ENCODE assay signal across 19 cellular contexts in genomic region chr5:144237851-144238250, GRCh38.
A peak's percentile ranks its signal among the peaks of the same experiment; 100 is the strongest.
DNase-seq lines count a peak whose midpoint lies in the region; TF ChIP-seq lines count a peak whose summit lies in the region.
"Had no signal": no experiment of that assay in that cellular context is flagged by ENCODE, and none has a peak within 500 bp of the region (broad histone marks: within the 10 kb centered on the region; RNA-seq: fewer than 3 reads in every experiment).

No MANE protein-coding gene starts in this region.

- H3K27me3 Mint-ChIP-seq in glutamatergic neuron (ENCODE audit: unreplicated experiment), result no peaks in the 10 kb centered on the region

- H3K27ac Mint-ChIP-seq in glutamatergic neuron (ENCODE audit: unreplicated experiment), result no peak overlapping the region
- H3K27ac Mint-ChIP-seq: activated CD4-positive, alpha-beta memory T cell treated with anti-CD3 and anti-CD28 coated beads, Interleukin-2, amount 10 ng/mL, durations not matched to agents 7 days and 5 days; activated T-helper 1 cell treated with anti-CD3 and anti-CD28 coated beads, Interleukin-12 subunit alpha, Interleukin-12 subunit beta, Interleukin-2, Interleukin-4 antibody, amounts not matched to agents 30 ng/mL and 10 ng/mL and 1 ng/mL, durations not matched to agents 14 hours and 24 hours and 36 hours; CD8-positive, alpha-beta T cell; natural killer cell treated with Interleukin-12 subunit alpha and Interleukin-12 subunit beta and Interleukin-15 and Interleukin-18, amount 100 ng/mL, for 72 hours; stimulated activated naive CD8-positive, alpha-beta T cell treated with anti-CD3 and anti-CD28 coated beads, Interleukin-15, Interleukin-2, amounts not matched to agents 100 ng/mL and 50 ng/mL, for 24 hours had no signal

- peak; percentile 14 for DNase-seq in DMS 273 (lab: John Stamatoyannopoulos, UW; ENCODE audit: unreplicated experiment)
- DNase-seq in DMS 273 treated with DMSO at 0.1 percent for 48 hours (lab: John Stamatoyannopoulos, UW), result no peak
- DNase-seq in MV-4-11 (lab: John Stamatoyannopoulos, UW), result peak; percentile 62
- DNase-seq in choroid plexus epithelial cell (ENCODE audit: low read depth), result peak; percentile 1
- DNase-seq in pons (ENCODE audit: low spot score), result peak; percentile 55
- DNase-seq in glutamatergic neuron, result no peak
- no peak for DNase-seq in NCI-H526 treated with DMSO at 0.1 percent for 48 hours (lab: John Stamatoyannopoulos, UW)
- no peak for DNase-seq in effector CD8-positive, alpha-beta T cell (lab: John Stamatoyannopoulos, UW)
- DNase-seq: activated CD4-positive, alpha-beta memory T cell treated with anti-CD3 and anti-CD28 coated beads, Interleukin-2, amount 10 ng/mL, durations not matched to agents 7 days and 5 days; adrenal gland; CD8-positive, alpha-beta T cell; gastrocnemius medialis; GOT3; lower lobe of right lung; PC-9 had no signal

- peaks cover 12% of the 10 kb centered on the region for H3K4me1 Mint-ChIP-seq in glutamatergic neuron (ENCODE audit: low read depth, unreplicated experiment)
- H3K4me1 Mint-ChIP-seq: activated CD4-positive, alpha-beta memory T cell treated with anti-CD3 and anti-CD28 coated beads, Interleukin-2, amount 10 ng/mL, durations not matched to agents 7 days and 5 days had no signal

- H3K4me3 Mint-ChIP-seq in glutamatergic neuron (ENCODE audit: unreplicated experiment), result no peak overlapping the region
- H3K4me3 Mint-ChIP-seq: activated CD4-positive, alpha-beta memory T cell treated with anti-CD3 and anti-CD28 coated beads, Interleukin-2, amount 10 ng/mL, durations not matched to agents 7 days and 5 days; activated T-helper 1 cell treated with anti-CD3 and anti-CD28 coated beads, Interleukin-12 subunit alpha, Interleukin-12 subunit beta, Interleukin-2, Interleukin-4 antibody, amounts not matched to agents 30 ng/mL and 10 ng/mL and 1 ng/mL, durations not matched to agents 14 hours and 24 hours and 36 hours; CD8-positive, alpha-beta T cell; natural killer cell treated with Interleukin-12 subunit alpha and Interleukin-12 subunit beta and Interleukin-15 and Interleukin-18, amount 100 ng/mL, for 72 hours; stimulated activated naive CD8-positive, alpha-beta T cell treated with anti-CD3 and anti-CD28 coated beads, Interleukin-15, Interleukin-2, amounts not matched to agents 100 ng/mL and 50 ng/mL, for 24 hours had no signal

- H3K4me3 ChIP-seq in choroid plexus epithelial cell (ENCODE audit: low read depth, low read length), result no peak overlapping the region
- H3K4me3 ChIP-seq: adrenal gland, gastrocnemius medialis, lower lobe of right lung, PC-9, prostate gland had no signal

- H3K9me3 Mint-ChIP-seq in glutamatergic neuron (ENCODE audit: unreplicated experiment), result no peaks in the 10 kb centered on the region
- H3K9me3 Mint-ChIP-seq: activated CD4-positive, alpha-beta memory T cell treated with anti-CD3 and anti-CD28 coated beads, Interleukin-2, amount 10 ng/mL, durations not matched to agents 7 days and 5 days; activated T-helper 1 cell treated with anti-CD3 and anti-CD28 coated beads, Interleukin-12 subunit alpha, Interleukin-12 subunit beta, Interleukin-2, Interleukin-4 antibody, amounts not matched to agents 30 ng/mL and 10 ng/mL and 1 ng/mL, durations not matched to agents 14 hours and 24 hours and 36 hours; CD8-positive, alpha-beta T cell; natural killer cell treated with Interleukin-12 subunit alpha and Interleukin-12 subunit beta and Interleukin-15 and Interleukin-18, amount 100 ng/mL, for 72 hours; stimulated activated naive CD8-positive, alpha-beta T cell treated with anti-CD3 and anti-CD28 coated beads, Interleukin-15, Interleukin-2, amounts not matched to agents 100 ng/mL and 50 ng/mL, for 24 hours had no signal

- no peaks in the 10 kb centered on the region for H3K36me3 Mint-ChIP-seq in glutamatergic neuron (ENCODE audit: unreplicated experiment)
- H3K36me3 Mint-ChIP-seq: CD8-positive, alpha-beta T cell; natural killer cell treated with Interleukin-12 subunit alpha and Interleukin-12 subunit beta and Interleukin-15 and Interleukin-18, amount 100 ng/mL, for 72 hours had no signal

- TF ChIP-seq CTCF in choroid plexus epithelial cell (conservative IDR thresholded peaks at IDR 0.05; ENCODE audit: low read depth, low read length), result no peak
- no peak for TF ChIP-seq CTCF in glutamatergic neuron (IDR thresholded peaks at IDR 0.05; ENCODE audit: partially characterized antibody, unreplicated experiment)

Comparison
In these comparisons a context has a peak if more than half of its experiments do, and no peak if none do; other contexts are left out.
1. DNase-seq: peak in DMS 273 (single experiment), MV-4-11 (single experiment), choroid plexus epithelial cell (single experiment) and pons (single experiment); none in DMS 273 treated with DMSO at 0.1 percent for 48 hours (single experiment), glutamatergic neuron (single experiment), NCI-H526 treated with DMSO at 0.1 percent for 48 hours (single experiment) and effector CD8-positive, alpha-beta T cell (single experiment).